2 cellular contexts compared by ENCODE assay signal in the genomic region with DNA sequence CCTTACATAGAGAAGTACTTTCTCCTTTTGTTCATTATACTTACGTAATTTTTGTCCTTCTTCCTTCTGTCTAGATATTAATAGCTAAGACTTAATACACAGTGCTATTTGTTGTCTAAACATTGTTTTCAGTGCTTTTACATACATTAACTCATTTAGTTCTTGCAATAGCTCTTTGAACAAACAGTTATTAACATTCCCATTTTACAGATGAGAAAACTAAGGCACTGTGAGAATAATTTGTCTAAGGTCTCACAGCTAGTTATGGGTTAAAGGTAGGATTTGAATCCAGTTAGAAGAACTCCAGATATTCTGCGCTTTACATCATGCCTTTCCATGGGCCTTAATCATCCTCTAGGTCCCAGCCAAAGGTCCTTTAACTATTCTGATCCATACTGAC.
A peak's percentile ranks its signal among the peaks of the same experiment; 100 is the strongest.
TF ChIP-seq lines count a peak whose summit lies in the region.

No MANE protein-coding gene starts in this region.

TF ChIP-seq in HepG2, 621 proteins besides CTCF, POLR2A, EP300 and RAD21:
- TF ChIP-seq CHD4 (IDR thresholded peaks at IDR 0.05; ENCODE audit: borderline replicate concordance, low read length), result peak; percentile 85; the same call in 1 of the 2 replicates
- no peak for TF ChIP-seq SP140L (CRISPR knock-in tag; IDR thresholded peaks at IDR 0.05; ENCODE audit: borderline replicate concordance)
- TF ChIP-seq ZNF629 (CRISPR knock-in tag; conservative IDR thresholded peaks at IDR 0.05), result peak; percentile 91

TF ChIP-seq in GM12878, 131 proteins besides CTCF, POLR2A, EP300 and RAD21:
- TF ChIP-seq, protein P1, sequence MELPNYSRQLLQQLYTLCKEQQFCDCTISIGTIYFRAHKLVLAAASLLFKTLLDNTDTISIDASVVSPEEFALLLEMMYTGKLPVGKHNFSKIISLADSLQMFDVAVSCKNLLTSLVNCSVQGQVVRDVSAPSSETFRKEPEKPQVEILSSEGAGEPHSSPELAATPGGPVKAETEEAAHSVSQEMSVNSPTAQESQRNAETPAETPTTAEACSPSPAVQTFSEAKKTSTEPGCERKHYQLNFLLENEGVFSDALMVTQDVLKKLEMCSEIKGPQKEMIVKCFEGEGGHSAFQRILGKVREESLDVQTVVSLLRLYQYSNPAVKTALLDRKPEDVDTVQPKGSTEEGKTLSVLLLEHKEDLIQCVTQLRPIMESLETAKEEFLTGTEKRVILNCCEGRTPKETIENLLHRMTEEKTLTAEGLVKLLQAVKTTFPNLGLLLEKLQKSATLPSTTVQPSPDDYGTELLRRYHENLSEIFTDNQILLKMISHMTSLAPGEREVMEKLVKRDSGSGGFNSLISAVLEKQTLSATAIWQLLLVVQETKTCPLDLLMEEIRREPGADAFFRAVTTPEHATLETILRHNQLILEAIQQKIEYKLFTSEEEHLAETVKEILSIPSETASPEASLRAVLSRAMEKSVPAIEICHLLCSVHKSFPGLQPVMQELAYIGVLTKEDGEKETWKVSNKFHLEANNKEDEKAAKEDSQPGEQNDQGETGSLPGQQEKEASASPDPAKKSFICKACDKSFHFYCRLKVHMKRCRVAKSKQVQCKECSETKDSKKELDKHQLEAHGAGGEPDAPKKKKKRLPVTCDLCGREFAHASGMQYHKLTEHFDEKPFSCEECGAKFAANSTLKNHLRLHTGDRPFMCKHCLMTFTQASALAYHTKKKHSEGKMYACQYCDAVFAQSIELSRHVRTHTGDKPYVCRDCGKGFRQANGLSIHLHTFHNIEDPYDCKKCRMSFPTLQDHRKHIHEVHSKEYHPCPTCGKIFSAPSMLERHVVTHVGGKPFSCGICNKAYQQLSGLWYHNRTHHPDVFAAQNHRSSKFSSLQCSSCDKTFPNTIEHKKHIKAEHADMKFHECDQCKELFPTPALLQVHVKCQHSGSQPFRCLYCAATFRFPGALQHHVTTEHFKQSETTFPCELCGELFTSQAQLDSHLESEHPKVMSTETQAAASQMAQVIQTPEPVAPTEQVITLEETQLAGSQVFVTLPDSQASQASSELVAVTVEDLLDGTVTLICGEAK (IDR thresholded peaks at IDR 0.05; ENCODE audit: borderline replicate concordance), result no peak
- TF ChIP-seq MEF2A (IDR thresholded peaks at IDR 0.05; ENCODE audit: insufficient read depth, low read depth, low read length) (no peak), HDGF (IDR thresholded peaks at IDR 0.05) (no peak)
- TF ChIP-seq, protein P2, sequence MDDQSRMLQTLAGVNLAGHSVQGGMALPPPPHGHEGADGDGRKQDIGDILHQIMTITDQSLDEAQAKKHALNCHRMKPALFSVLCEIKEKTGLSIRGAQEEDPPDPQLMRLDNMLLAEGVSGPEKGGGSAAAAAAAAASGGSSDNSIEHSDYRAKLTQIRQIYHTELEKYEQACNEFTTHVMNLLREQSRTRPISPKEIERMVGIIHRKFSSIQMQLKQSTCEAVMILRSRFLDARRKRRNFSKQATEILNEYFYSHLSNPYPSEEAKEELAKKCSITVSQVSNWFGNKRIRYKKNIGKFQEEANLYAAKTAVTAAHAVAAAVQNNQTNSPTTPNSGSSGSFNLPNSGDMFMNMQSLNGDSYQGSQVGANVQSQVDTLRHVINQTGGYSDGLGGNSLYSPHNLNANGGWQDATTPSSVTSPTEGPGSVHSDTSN (IDR thresholded peaks at IDR 0.05; ENCODE audit: insufficient replicate concordance, low read depth, low read length), result no peak
TF ChIP-seq in GM12878: peak in this region for 0.
